In the genomic region with DNA sequence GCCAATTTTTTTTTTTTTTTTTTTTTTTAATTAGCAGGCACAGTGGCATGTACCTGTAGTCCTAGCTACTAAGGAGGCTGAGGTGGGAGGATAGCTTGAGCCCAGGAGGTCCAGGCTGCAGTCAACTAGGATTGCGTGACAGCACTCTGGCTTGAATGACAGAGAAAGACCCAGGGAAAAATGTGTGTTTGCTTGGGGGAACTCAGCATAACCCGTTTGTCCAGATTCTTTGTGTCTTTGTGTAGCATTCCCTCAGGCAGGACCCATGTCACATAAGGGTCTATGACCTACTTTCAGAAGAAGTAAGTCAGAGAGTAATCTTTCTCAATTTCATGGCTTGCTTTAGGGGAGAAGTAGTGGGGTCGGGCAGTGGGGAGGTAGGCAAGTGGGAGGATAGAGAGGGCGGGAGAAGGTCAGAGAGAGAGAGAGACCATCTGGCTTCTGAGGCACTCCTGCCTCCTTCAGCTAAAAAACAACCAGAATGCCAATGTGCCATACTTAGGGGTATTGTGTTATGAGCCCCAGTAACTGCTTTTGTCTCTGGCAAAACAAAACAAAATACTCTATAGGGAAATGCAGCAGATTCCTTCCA, we compare ENCODE assay signal across 15 cellular contexts. TPM values are rescaled to one million over a fixed set of nuclear protein-coding genes. Genes with fewer than 3 reads are reported as not detected.
DNase-seq lines count a peak whose midpoint lies in the region; ATAC-seq and TF ChIP-seq lines count a peak whose summit lies in the region.
"Had no signal": no experiment of that assay in that cellular context is flagged by ENCODE, and none has a peak within 500 bp of the region (broad histone marks: within the 10 kb centered on the region; RNA-seq: fewer than 3 reads in every experiment).

No MANE protein-coding gene starts in this region.

- peak overlapping the region; percentile 46 for H2AFZ ChIP-seq in mammary epithelial cell (ENCODE audit: low read depth, low read length)

- H3K4me2 ChIP-seq in BLaER1 (peak overlapping the region; percentile 69), mammary epithelial cell (ENCODE audit: insufficient read depth, low read depth, low read length) (peak overlapping the region; percentile 32)

- peak overlapping the region; percentile 29; the same call in 1 of the 2 replicates for H3K9ac ChIP-seq in BLaER1
- no peak overlapping the region for H3K9ac ChIP-seq in mammary epithelial cell (ENCODE audit: insufficient read depth, low read length)

- TF ChIP-seq CTCF in mammary epithelial cell (conservative IDR thresholded peaks at IDR 0.05 in 1 of 2, IDR thresholded peaks at IDR 0.05 in 1 of 2; ENCODE audit: extremely low read depth in 1 of 2, insufficient read depth in 1 of 2, low read depth in 1 of 2, low read length in 2 of 2) (no peak), left lung (IDR thresholded peaks at IDR 0.05) (no peak)

- no peak overlapping the region for H3K4me3 ChIP-seq in BLaER1
- H3K4me3 ChIP-seq in mammary epithelial cell (replicated peaks in 1 of 3; ENCODE audit: insufficient read depth in 1 of 3, low read depth in 2 of 3, low read length in 3 of 3): no peak overlapping the region
- H3K4me3 ChIP-seq in left lung: no peak overlapping the region
- H3K4me3 ChIP-seq: SK-N-MC had no signal

- H3K27ac ChIP-seq in BLaER1: peak overlapping the region; percentile 73
- H3K27ac ChIP-seq in mammary epithelial cell (ENCODE audit: insufficient read depth, low read depth, low read length): peak overlapping the region; percentile 44
- peak overlapping the region in 1 of 2 donors; percentile 66 for H3K27ac ChIP-seq in left lung
- H3K27ac ChIP-seq: SK-N-MC had no signal

- CTCF ChIA-PET in mammary epithelial cell (lab: Charles Lee; ENCODE audit: low non-redundant PET): no interaction called here

- in situ Hi-C loops in mammary epithelial cell (cut with MboI; ENCODE audit: low sequenced_read_pairs in 2 of 2): no loop called here

- WGBS in mammary epithelial cell (ENCODE audit: low coverage, missing lambda C conversion rate): 50% methylated on average over 3 of the region's 4 CpGs

- H3K36me3 ChIP-seq in BLaER1: no peaks in the 10 kb centered on the region
- H3K36me3 ChIP-seq in mammary epithelial cell (ENCODE audit: insufficient read depth, low read length): no peaks in the 10 kb centered on the region
- H3K36me3 ChIP-seq in left lung: no peaks in the 10 kb centered on the region

- DNase-seq in HPDE6-E6E7 (ENCODE audit: extremely low spot score): peak; percentile 31
- peak; percentile 70 for DNase-seq in mammary epithelial cell
- no peak for DNase-seq in left lung
- DNase-seq in NCI-H2196 treated with DMSO at 0.1 percent for 48 hours (lab: John Stamatoyannopoulos, UW; ENCODE audit: unreplicated experiment): no peak
- DNase-seq in GDM1 (lab: John Stamatoyannopoulos, UW): no peak
- no peak for DNase-seq in epidermal melanocyte (ENCODE audit: insufficient read length, low spot score)
- DNase-seq: activated T-cell treated with anti-CD3 and anti-CD28 coated beads, Interleukin-2, amount 50 U/mL, for 1 hour; glutamatergic neuron; NCI-H1694 treated with DMSO at 0.1 percent for 48 hours; nucleus accumbens; stimulated activated CD8-positive, alpha-beta memory T cell treated with anti-CD3 and anti-CD28 coated beads, Interleukin-4, amount 100 ng/mL, for 48 hours had no signal

- dilution Hi-C loops in mammary epithelial cell (cut with HindIII; ENCODE audit: low sequenced_read_pairs): no loop called here

- no peaks in the 10 kb centered on the region for H3K79me2 ChIP-seq in mammary epithelial cell (ENCODE audit: insufficient read depth, low read length)

- peak; percentile 85 for ATAC-seq in left lung
- ATAC-seq in HG02759 (IDR thresholded peaks at IDR 0.05; ENCODE audit: unreplicated experiment): no peak
- ATAC-seq: HepG2 had no signal

- intact Hi-C loops in mammary epithelial cell (cut with micrococcal nuclease) (no loop called here), left lung (cut with DNase I) (no loop called here)

- H3K4me1 ChIP-seq in BLaER1: peaks cover 19% of the 10 kb centered on the region
- peaks cover 16% of the 10 kb centered on the region for H3K4me1 ChIP-seq in mammary epithelial cell (ENCODE audit: insufficient read depth, low read length)
- peaks cover 4 to 27% of the 10 kb centered on the region in 2 donors for H3K4me1 ChIP-seq in left lung

- H3K27me3 ChIP-seq in BLaER1 (no peaks in the 10 kb centered on the region), mammary epithelial cell (ENCODE audit: insufficient read depth, low read length) (no peaks in the 10 kb centered on the region), left lung (no peaks in the 10 kb centered on the region)

- H4K20me1 ChIP-seq in BLaER1 (no peaks in the 10 kb centered on the region), mammary epithelial cell (ENCODE audit: insufficient read depth, low read length) (no peaks in the 10 kb centered on the region)

- H3K9me3 ChIP-seq in BLaER1 (no peaks in the 10 kb centered on the region), mammary epithelial cell (replicated peaks; ENCODE audit: insufficient read depth, low read length) (no peaks in the 10 kb centered on the region), left lung (no peaks in the 10 kb centered on the region)

- BruUV-seq in mammary epithelial cell (replicated peaks; lab: Mats Ljungman, UMichigan): no TSS peak

RNA-seq across cellular contexts. Expression of a gene that starts 11.9 kb away (rescaled TPM):
- 10 to 100 TPM; 43.1 to 49.0 TPM for total RNA-seq in mammary epithelial cell
- polyA plus RNA-seq in mammary epithelial cell: 34.6 TPM
- 31.8 TPM for polyA minus RNA-seq in mammary epithelial cell
- 10 to 100 TPM; 34.8 to 40.3 TPM for total RNA-seq in left lung

Comparison
In these comparisons a context has a peak if more than half of its experiments do, and no peak if none do; other contexts are left out.
1. DNase-seq: peak in HPDE6-E6E7 (single experiment) and mammary epithelial cell (single experiment); none in left lung (0 of 2), NCI-H2196 treated with DMSO at 0.1 percent for 48 hours (single experiment), GDM1 (single experiment) and epidermal melanocyte (single experiment).